ENCODE assay signal across 35 cellular contexts in the genomic region with DNA sequence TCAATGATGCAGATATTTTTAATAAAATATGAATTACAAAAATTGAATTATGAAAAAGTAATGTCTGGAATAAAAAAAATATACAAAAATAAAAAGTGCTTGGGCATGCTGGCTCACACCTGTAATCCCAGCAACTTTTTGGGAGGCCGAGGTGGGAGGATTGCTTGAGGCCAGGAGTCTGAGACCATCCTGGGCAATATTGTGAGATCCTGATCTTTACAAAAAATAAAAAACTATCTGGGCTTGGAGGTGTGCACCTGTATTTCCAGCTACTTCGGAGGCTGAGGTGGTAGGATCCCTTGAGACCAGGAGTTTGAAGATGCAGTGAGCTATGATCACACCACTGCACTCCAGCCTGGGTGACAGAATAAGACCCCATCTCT.
"Had no signal": no experiment of that assay in that cellular context is flagged by ENCODE, and none has a peak within 500 bp of the region (broad histone marks: within the 10 kb centered on the region; RNA-seq: fewer than 3 reads in every experiment).

No MANE protein-coding gene starts in this region.

- H3K9me3 ChIP-seq: adrenal gland, body of pancreas, breast epithelium had no signal

- H3K36me3 ChIP-seq: adrenal gland, brain microvascular endothelial cell, breast epithelium had no signal

- H3K36me3 Mint-ChIP-seq: activated CD4-positive, alpha-beta memory T cell treated with anti-CD3 and anti-CD28 coated beads for 36 hours; activated naive CD4-positive, alpha-beta T cell treated with anti-CD3 and anti-CD28 coated beads, Interleukin-2, amount 50 U/mL, for 72 hours; activated naive CD8-positive, alpha-beta T cell treated with anti-CD3 and anti-CD28 coated beads for 36 hours had no signal

- H3K4me3 Mint-ChIP-seq: activated B cell treated with CpG ODN at 0.5 μM for 24 hours; activated CD4-positive, alpha-beta memory T cell treated with anti-CD3 and anti-CD28 coated beads for 36 hours; activated CD4-positive, alpha-beta T cell treated with anti-CD3 and anti-CD28 coated beads, Interleukin-2, amount 10 ng/mL, durations not matched to agents 24 days and 14 days; activated CD8-positive, alpha-beta T cell treated with anti-CD3 and anti-CD28 coated beads for 36 hours; activated naive CD4-positive, alpha-beta T cell treated with anti-CD3 and anti-CD28 coated beads for 36 hours; activated naive CD8-positive, alpha-beta T cell treated with anti-CD3 and anti-CD28 coated beads for 36 hours; activated T-cell treated with anti-CD3 and anti-CD28 coated beads, Interleukin-2, amount 50 U/mL, for 4 hours; activated T-cell treated with anti-CD3 and anti-CD28 coated beads, Interleukin-2, amount 50 U/mL, for 72 hours; activated T-helper 1 cell treated with anti-CD3 and anti-CD28 coated beads, Interleukin-12 subunit alpha, Interleukin-12 subunit beta, Interleukin-2, Interleukin-4 antibody, amounts not matched to agents 30 ng/mL and 10 ng/mL and 1 ng/mL, durations not matched to agents 14 hours and 24 hours and 36 hours; activated T-helper 17 cell treated with anti-CD3 and anti-CD28 coated beads, Interleukin-2, amount 50 U/mL, for 72 hours; T-helper 1 cell treated with Interleukin-12 subunit alpha and Interleukin-12 subunit beta and Interleukin-4 antibody, amounts not matched to agents 30 μg/mL and 1 μg/mL, for 36 hours; T-helper 2 cell treated with Interferon-gamma antibody and Interleukin-4, amounts not matched to agents 5 μg/mL and 100 μg/mL, for 36 hours had no signal

- H3K9me3 Mint-ChIP-seq: activated B cell treated with CpG ODN at 0.5 μM for 24 hours; activated CD4-positive, alpha-beta T cell treated with anti-CD3 and anti-CD28 coated beads, Interleukin-2, amount 10 ng/mL, durations not matched to agents 24 days and 14 days; activated CD8-positive, alpha-beta T cell treated with anti-CD3 and anti-CD28 coated beads for 36 hours; activated naive CD4-positive, alpha-beta T cell treated with anti-CD3 and anti-CD28 coated beads for 36 hours; activated naive CD4-positive, alpha-beta T cell treated with anti-CD3 and anti-CD28 coated beads, Interleukin-2, amount 50 U/mL, for 72 hours; activated naive CD8-positive, alpha-beta T cell treated with anti-CD3 and anti-CD28 coated beads for 36 hours; activated T-cell treated with anti-CD3 and anti-CD28 coated beads, Interleukin-2, amount 50 U/mL, for 4 hours; activated T-cell treated with anti-CD3 and anti-CD28 coated beads, Interleukin-2, amount 50 U/mL, for 72 hours; activated T-helper 1 cell treated with anti-CD3 and anti-CD28 coated beads, Interleukin-12 subunit alpha, Interleukin-12 subunit beta, Interleukin-2, Interleukin-4 antibody, amounts not matched to agents 30 ng/mL and 10 ng/mL and 1 ng/mL, durations not matched to agents 14 hours and 24 hours and 36 hours; activated T-helper 17 cell treated with anti-CD3 and anti-CD28 coated beads, Interleukin-2, amount 50 U/mL, for 72 hours; T-helper 1 cell treated with Interleukin-12 subunit alpha and Interleukin-12 subunit beta and Interleukin-4 antibody, amounts not matched to agents 30 μg/mL and 1 μg/mL, for 36 hours; T-helper 2 cell treated with Interferon-gamma antibody and Interleukin-4, amounts not matched to agents 5 μg/mL and 100 μg/mL, for 36 hours had no signal

- DNase-seq: activated B cell treated with CpG ODN at 0.5 μM for 24 hours; activated CD4-positive, alpha-beta memory T cell treated with anti-CD3 and anti-CD28 coated beads for 36 hours; activated CD4-positive, alpha-beta T cell treated with anti-CD3 and anti-CD28 coated beads for 4 hours; activated CD4-positive, alpha-beta T cell treated with anti-CD3 and anti-CD28 coated beads, Interleukin-2, amount 10 ng/mL, durations not matched to agents 24 days and 14 days; activated CD4-positive, alpha-beta T cell treated with anti-CD3 and anti-CD28 coated beads, Interleukin-2, amount 50 U/mL, for 1 hour; activated CD4-positive, alpha-beta T cell treated with anti-CD3 and anti-CD28 coated beads, Interleukin-2, amount 50 U/mL, for 4 hours; activated CD4-positive, CD25-positive, alpha-beta regulatory T cell treated with anti-CD3 and anti-CD28 coated beads, Interleukin-2, amount 50 U/mL, for 72 hours; activated CD8-positive, alpha-beta T cell treated with anti-CD3 and anti-CD28 coated beads for 36 hours; activated effector memory CD4-positive, alpha-beta T cell treated with anti-CD3 and anti-CD28 coated beads, Interleukin-2, amount 50 U/mL, for 16 hours; activated gamma-delta T cell treated with Interleukin-2 at 50 U/mL for 16 hours; activated naive CD4-positive, alpha-beta T cell; activated naive CD4-positive, alpha-beta T cell treated with anti-CD3 and anti-CD28 coated beads for 36 hours; activated naive CD4-positive, alpha-beta T cell treated with anti-CD3 and anti-CD28 coated beads, Interleukin-2, amount 50 U/mL, for 16 hours; activated naive CD8-positive, alpha-beta T cell treated with anti-CD3 and anti-CD28 coated beads for 36 hours; activated T-cell treated with anti-CD3 and anti-CD28 coated beads for 4 hours; activated T-cell treated with anti-CD3 and anti-CD28 coated beads, Interleukin-2, amount 50 U/mL, for 1 hour; activated T-cell treated with anti-CD3 and anti-CD28 coated beads, Interleukin-2, amount 50 U/mL, for 4 hours; activated T-cell treated with anti-CD3 and anti-CD28 coated beads, Interleukin-2, amount 50 U/mL, for 72 hours; adrenal gland; amniotic stem cell; aorta; body of pancreas; brain microvascular endothelial cell; central memory CD4-positive, alpha-beta T cell; SW 1271; T-helper 1 cell; T-helper 2 cell; T-helper 9 cell had no signal

- H3K27ac Mint-ChIP-seq: activated B cell treated with CpG ODN at 0.5 μM for 24 hours; activated CD4-positive, alpha-beta memory T cell treated with anti-CD3 and anti-CD28 coated beads for 36 hours; activated CD4-positive, alpha-beta T cell treated with anti-CD3 and anti-CD28 coated beads, Interleukin-2, amount 10 ng/mL, durations not matched to agents 24 days and 14 days; activated CD8-positive, alpha-beta T cell treated with anti-CD3 and anti-CD28 coated beads for 36 hours; activated naive CD4-positive, alpha-beta T cell treated with anti-CD3 and anti-CD28 coated beads for 36 hours; activated naive CD4-positive, alpha-beta T cell treated with anti-CD3 and anti-CD28 coated beads, Interleukin-2, amount 50 U/mL, for 72 hours; activated naive CD8-positive, alpha-beta T cell treated with anti-CD3 and anti-CD28 coated beads for 36 hours; activated T-helper 1 cell treated with anti-CD3 and anti-CD28 coated beads, Interleukin-12 subunit alpha, Interleukin-12 subunit beta, Interleukin-2, Interleukin-4 antibody, amounts not matched to agents 30 ng/mL and 10 ng/mL and 1 ng/mL, durations not matched to agents 14 hours and 24 hours and 36 hours; activated T-helper 17 cell treated with anti-CD3 and anti-CD28 coated beads, Interleukin-2, amount 50 U/mL, for 72 hours; T-helper 1 cell treated with Interleukin-12 subunit alpha and Interleukin-12 subunit beta and Interleukin-4 antibody, amounts not matched to agents 30 μg/mL and 1 μg/mL, for 36 hours; T-helper 2 cell treated with Interferon-gamma antibody and Interleukin-4, amounts not matched to agents 5 μg/mL and 100 μg/mL, for 36 hours had no signal

- H3K4me1 Mint-ChIP-seq: activated B cell treated with CpG ODN at 0.5 μM for 24 hours; activated CD4-positive, alpha-beta T cell treated with anti-CD3 and anti-CD28 coated beads, Interleukin-2, amount 10 ng/mL, durations not matched to agents 24 days and 14 days; activated naive CD8-positive, alpha-beta T cell treated with anti-CD3 and anti-CD28 coated beads for 36 hours; activated T-helper 17 cell treated with anti-CD3 and anti-CD28 coated beads, Interleukin-2, amount 50 U/mL, for 72 hours had no signal

- H3K4me3 ChIP-seq: adrenal gland, body of pancreas, breast epithelium had no signal

- H3K27me3 ChIP-seq: body of pancreas, breast epithelium had no signal

- ATAC-seq: activated CD8-positive, alpha-beta T cell treated with anti-CD3 and anti-CD28 coated beads for 36 hours; activated naive CD4-positive, alpha-beta T cell treated with anti-CD3 and anti-CD28 coated beads, Interleukin-2, amount 50 U/mL, for 72 hours; activated T-cell treated with anti-CD3 and anti-CD28 coated beads, Interleukin-2, amount 50 U/mL, for 4 hours; activated T-cell treated with anti-CD3 and anti-CD28 coated beads, Interleukin-2, amount 50 U/mL, for 72 hours; activated T-helper 17 cell treated with anti-CD3 and anti-CD28 coated beads, Interleukin-2, amount 50 U/mL, for 72 hours; body of pancreas had no signal

- H3K4me1 ChIP-seq: adrenal gland, body of pancreas, breast epithelium had no signal

- H3K27ac ChIP-seq: adrenal gland, body of pancreas, brain microvascular endothelial cell, breast epithelium, VCaP had no signal
